ENCODE assay signal across 8 cellular contexts in the genomic region with DNA sequence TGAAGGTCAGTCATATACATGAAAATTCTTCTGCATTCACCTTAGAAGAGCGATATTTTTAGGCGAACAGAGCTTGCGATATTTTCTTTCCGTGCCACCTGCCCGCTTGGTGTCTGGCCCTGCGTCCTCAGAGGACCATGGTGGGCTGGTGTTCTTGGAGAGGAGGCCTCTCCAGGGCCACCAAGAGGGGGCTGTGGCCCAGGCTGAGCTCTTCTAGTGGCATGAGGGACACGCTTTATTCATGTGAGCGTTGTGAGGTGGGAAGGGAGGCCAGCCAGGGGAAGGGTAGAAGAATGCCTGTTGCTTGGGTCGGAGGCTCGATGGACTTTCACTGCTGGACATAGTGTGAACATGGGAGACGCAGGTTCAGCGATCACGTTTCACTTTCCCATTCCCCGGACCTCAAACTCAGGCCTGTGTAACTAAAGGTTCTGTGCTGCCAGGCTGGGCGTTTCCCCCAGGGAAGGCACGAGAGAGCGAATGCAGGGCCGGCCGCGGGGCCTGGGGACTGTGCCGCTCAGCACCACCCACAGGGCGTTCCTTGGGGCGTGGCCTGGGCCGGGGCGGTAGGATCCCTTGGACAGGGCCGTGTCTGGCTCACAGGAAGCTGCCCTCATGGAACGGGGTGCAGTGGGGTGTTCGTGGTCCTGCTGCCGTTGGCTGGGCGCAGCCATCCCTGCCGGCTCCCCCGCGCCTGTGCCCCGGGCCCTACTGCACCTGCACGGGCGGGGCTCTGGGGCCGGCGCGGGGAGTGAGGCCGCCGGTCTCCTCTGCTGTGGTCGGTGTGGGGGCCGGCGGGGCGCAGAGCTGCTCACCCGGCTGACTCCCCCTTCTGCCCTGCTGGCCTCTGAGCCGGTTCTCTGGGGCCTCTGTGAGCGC.
DNase-seq lines count a peak whose midpoint lies in the region; TF ChIP-seq lines count a peak whose summit lies in the region.

No MANE protein-coding gene starts in this region.

- DNase-seq in GM10266 (ENCODE audit: extremely low spot score) (peak; percentile 92), HFF-Myc (ENCODE audit: extremely low read depth, low read depth) (peak; percentile 12), NB4 (ENCODE audit: low read depth) (peak; percentile 86), T-helper 22 cell (ENCODE audit: low read depth) (peak; percentile 62), astrocyte of the hippocampus (ENCODE audit: low read depth, low spot score) (peak; percentile 64), skeletal muscle cell (ENCODE audit: low read depth) (no peak), middle frontal gyrus (ENCODE audit: extremely low spot score, low spot score) (no peak)

- peak overlapping the region; percentile 45 for H3K4me3 ChIP-seq in HFF-Myc (replicated peaks; ENCODE audit: low read depth, low read length)
- H3K4me3 ChIP-seq in NB4 (ENCODE audit: low read depth, low read length), result peak overlapping the region; percentile 54
- H3K4me3 ChIP-seq in iPS-11a (ENCODE audit: low read depth, low read length), result peak overlapping the region; percentile 45
- peak overlapping the region; percentile 49 for H3K4me3 ChIP-seq in skeletal muscle cell (ENCODE audit: low read depth, low read length)

- peak; percentile 84 for TF ChIP-seq POLR2A in NB4 (IDR thresholded peaks at IDR 0.05; ENCODE audit: extremely low read depth, insufficient read length)

- TF ChIP-seq CTCF in GM10266 (IDR thresholded peaks at IDR 0.05; ENCODE audit: control insufficient read depth, insufficient read depth, low read depth, missing control alignments) (no peak), HFF-Myc (IDR thresholded peaks at IDR 0.05; ENCODE audit: low read depth, low read length, missing control alignments) (no peak), NB4 (IDR thresholded peaks at IDR 0.05; ENCODE audit: low read depth, low read length) (no peak)

Comparison
In these comparisons a context has a peak if more than half of its experiments do, and no peak if none do; other contexts are left out.
1. DNase-seq: peak in GM10266 (single experiment), HFF-Myc (single experiment), NB4 (single experiment), T-helper 22 cell (single experiment) and astrocyte of the hippocampus (single experiment); none in skeletal muscle cell (single experiment) and middle frontal gyrus (single experiment).
2. Peak in every context shown above with its lines, with median percentiles within 50 percentile points of each other: H3K4me3 ChIP-seq.